1 cellular context compared by ENCODE assay signal in genomic region chr20:63882257-63883208, GRCh38.
TF ChIP-seq lines count a peak whose summit lies in the region.

No MANE protein-coding gene starts in this region.

TF ChIP-seq in HepG2, 621 proteins besides CTCF, POLR2A, EP300 and RAD21 (continued from another document):
- TF ChIP-seq LBX2 (CRISPR knock-in tag; IDR thresholded peaks at IDR 0.05; ENCODE audit: borderline replicate concordance), result no peak
- no peak for TF ChIP-seq ZBTB39 (CRISPR knock-in tag; IDR thresholded peaks at IDR 0.05)
- peak; percentile 57; the same call in 1 of the 2 replicates for TF ChIP-seq RBFOX2 (IDR thresholded peaks at IDR 0.05; ENCODE audit: low read depth, low read length)
- TF ChIP-seq GZF1 (CRISPR knock-in tag; IDR thresholded peaks at IDR 0.05), result no peak
- 0 out of 2 replicates have a peak, but pooled peaks have one; percentile 20 for TF ChIP-seq NFKB2 (CRISPR knock-in tag; IDR thresholded peaks at IDR 0.05; ENCODE audit: borderline replicate concordance)
- TF ChIP-seq GLMP (CRISPR knock-in tag; IDR thresholded peaks at IDR 0.05; ENCODE audit: borderline replicate concordance), result no peak
- no peak for TF ChIP-seq KLF15 (CRISPR knock-in tag; IDR thresholded peaks at IDR 0.05; ENCODE audit: borderline replicate concordance)
